23 cellular contexts compared by ENCODE assay signal in the genomic region with DNA sequence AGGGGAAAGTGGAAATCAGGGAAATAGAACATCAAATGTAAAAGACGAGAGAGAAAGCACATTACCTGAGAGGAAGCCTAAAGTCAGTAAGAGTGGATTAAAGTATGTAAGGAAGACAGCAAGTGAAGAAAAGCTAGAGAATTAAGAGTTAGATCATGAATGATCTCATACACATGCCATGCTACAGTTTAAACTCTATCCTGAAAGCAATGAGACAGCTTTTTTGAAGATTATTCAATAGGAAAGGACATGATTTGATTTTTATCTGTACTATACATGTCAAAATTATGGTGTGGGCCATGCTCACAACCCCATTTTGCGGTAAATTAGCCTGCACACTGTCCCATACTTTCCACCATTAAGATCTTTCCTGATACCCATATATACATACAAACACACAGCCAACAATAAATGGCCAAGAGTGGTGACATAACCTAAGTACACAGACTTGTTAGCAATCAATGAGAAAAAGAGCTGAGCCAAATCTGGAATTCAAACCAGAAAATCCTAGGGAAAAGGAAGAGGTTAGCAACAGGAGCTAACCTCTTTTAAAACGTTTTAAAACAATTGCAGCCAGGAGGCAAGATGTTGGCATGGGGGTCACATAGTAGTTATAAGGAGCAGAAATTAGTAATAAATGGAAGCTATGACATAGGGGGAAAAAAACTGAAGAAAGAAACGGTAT. TPM values are rescaled to one million over a fixed set of nuclear protein-coding genes. Genes with fewer than 3 reads are reported as not detected.
DNase-seq lines count a peak whose midpoint lies in the region; ATAC-seq, FAIRE-seq and TF ChIP-seq lines count a peak whose summit lies in the region.
"Had no signal": no experiment of that assay in that cellular context is flagged by ENCODE, and none has a peak within 500 bp of the region (broad histone marks: within the 10 kb centered on the region; RNA-seq: fewer than 3 reads in every experiment).

No MANE protein-coding gene starts in this region.

- H3K27ac ChIP-seq in GM23248 (peak overlapping the region; percentile 36; the same call in 1 of the 2 replicates), astrocyte (ENCODE audit: low read depth, low read length) (no peak overlapping the region), gastroesophageal sphincter (peak overlapping the region in 2 of 4 donors; percentile 51 to 52)
- H3K27ac ChIP-seq: coronary artery, lower lobe of right lung, neutrophil had no signal

- H4K20me1 ChIP-seq in GM23248 (ENCODE audit: insufficient read depth) (0 out of 2 replicates have a peak, but pooled peaks cover 7% of the 10 kb centered on the region), astrocyte (ENCODE audit: insufficient read depth, low read length) (peaks cover 56% of the 10 kb centered on the region)

- H3K9me3 ChIP-seq in GM23248 (ENCODE audit: low read depth): no peaks in the 10 kb centered on the region
- H3K9me3 ChIP-seq in astrocyte (ENCODE audit: insufficient read depth, low read depth, low read length): no peaks in the 10 kb centered on the region
- H3K9me3 ChIP-seq in gastroesophageal sphincter: no peaks in the 10 kb centered on the region
- H3K9me3 ChIP-seq: esophagus squamous epithelium, lower lobe of right lung, neutrophil had no signal

- in situ Hi-C loops in GM23248 (cut with MboI): no loop called here

- H3K4me1 Mint-ChIP-seq in astrocyte (ENCODE audit: low read depth, unreplicated experiment): peaks cover 19% of the 10 kb centered on the region
- peaks cover 47% of the 10 kb centered on the region for H3K4me1 Mint-ChIP-seq in nephron
- peaks cover 31% of the 10 kb centered on the region for H3K4me1 Mint-ChIP-seq in activated T-cell treated with anti-CD3 and anti-CD28 coated beads, Interleukin-2, amount 50 U/mL, for 24 hours (ENCODE audit: low read depth)

- H3K4me2 ChIP-seq in GM23248 (ENCODE audit: unreplicated experiment): no peak overlapping the region
- no peak overlapping the region for H3K4me2 ChIP-seq in astrocyte (ENCODE audit: low read length)

- H3K27me3 Mint-ChIP-seq in astrocyte (ENCODE audit: low read depth, unreplicated experiment) (no peaks in the 10 kb centered on the region), nephron (ENCODE audit: low read depth) (no peaks in the 10 kb centered on the region)
- no peaks in the 10 kb centered on the region for H3K27me3 Mint-ChIP-seq in activated T-cell treated with anti-CD3 and anti-CD28 coated beads, Interleukin-2, amount 50 U/mL, for 24 hours

- no peaks in the 10 kb centered on the region for H3K9me3 Mint-ChIP-seq in astrocyte (ENCODE audit: unreplicated experiment)
- no peaks in the 10 kb centered on the region for H3K9me3 Mint-ChIP-seq in nephron
- no peaks in the 10 kb centered on the region for H3K9me3 Mint-ChIP-seq in activated T-cell treated with anti-CD3 and anti-CD28 coated beads, Interleukin-2, amount 50 U/mL, for 24 hours
- H3K9me3 Mint-ChIP-seq: activated T-cell treated with anti-CD3 and anti-CD28 coated beads, Interleukin-2, amount 50 U/mL, for 4 hours; endodermal cell had no signal

- no peak overlapping the region for H3K9ac ChIP-seq in GM23248
- H3K9ac ChIP-seq in astrocyte (ENCODE audit: low read length): no peak overlapping the region

- H2AFZ ChIP-seq in GM23248 (no peak overlapping the region), astrocyte (ENCODE audit: low read depth, low read length) (no peak overlapping the region)

- no peak for TF ChIP-seq CTCF in astrocyte (IDR thresholded peaks at IDR 0.05; ENCODE audit: insufficient read depth, low read depth, low read length)
- TF ChIP-seq CTCF in nephron (IDR thresholded peaks at IDR 0.05; ENCODE audit: unreplicated experiment in 3 of 3): no peak
- no peak for TF ChIP-seq CTCF in gastroesophageal sphincter (IDR thresholded peaks at IDR 0.05)

- H3K4me1 ChIP-seq in GM23248 (ENCODE audit: insufficient read depth) (peaks cover 24% of the 10 kb centered on the region), astrocyte (ENCODE audit: insufficient read depth, low read length) (peaks cover 7% of the 10 kb centered on the region), gastroesophageal sphincter (peaks cover 0 to 78% (median 17%) of the 10 kb centered on the region in 3 donors)

- H3K36me3 ChIP-seq in GM23248 (ENCODE audit: low read depth) (no peaks in the 10 kb centered on the region), astrocyte (ENCODE audit: insufficient read depth, low read length) (no peaks in the 10 kb centered on the region), gastroesophageal sphincter (no peaks in the 10 kb centered on the region)
- H3K36me3 ChIP-seq: esophagus squamous epithelium, lower lobe of right lung, neutrophil had no signal

- ATAC-seq in gastroesophageal sphincter: no peak
- ATAC-seq in GM18907 (IDR thresholded peaks at IDR 0.05; ENCODE audit: unreplicated experiment): no peak
- ATAC-seq: activated T-cell treated with anti-CD3 and anti-CD28 coated beads, Interleukin-2, amount 50 U/mL, for 4 hours; lower lobe of right lung had no signal

- H3K36me3 Mint-ChIP-seq in astrocyte (ENCODE audit: low read depth, unreplicated experiment) (no peaks in the 10 kb centered on the region), nephron (ENCODE audit: low read depth) (no peaks in the 10 kb centered on the region)
- peaks cover 10% of the 10 kb centered on the region for H3K36me3 Mint-ChIP-seq in activated T-cell treated with anti-CD3 and anti-CD28 coated beads, Interleukin-2, amount 50 U/mL, for 24 hours (ENCODE audit: low read depth)

- TF ChIP-seq POLR2A in gastroesophageal sphincter (IDR thresholded peaks at IDR 0.05): no peak
- TF ChIP-seq POLR2A in GM12892 (IDR thresholded peaks at IDR 0.05; ENCODE audit: low read depth, low read length): no peak

- H3K79me2 ChIP-seq in GM23248 (ENCODE audit: insufficient read depth) (peaks cover 88% of the 10 kb centered on the region), astrocyte (ENCODE audit: insufficient read depth, low read length) (peaks cover 70% of the 10 kb centered on the region)

- H3K9me2 ChIP-seq in GM23248 (ENCODE audit: insufficient read depth): no peaks in the 10 kb centered on the region

- TF ChIP-seq EP300 in gastroesophageal sphincter (IDR thresholded peaks at IDR 0.05): no peak

- H3K4me3 ChIP-seq in GM23248 (no peak overlapping the region), astrocyte (ENCODE audit: insufficient read depth, low read depth, low read length) (no peak overlapping the region), gastroesophageal sphincter (no peak overlapping the region)
- H3K4me3 ChIP-seq: coronary artery, esophagus squamous epithelium, lower lobe of right lung had no signal

- no peaks in the 10 kb centered on the region for H3K27me3 ChIP-seq in GM23248 (replicated peaks; ENCODE audit: insufficient read depth)
- no peaks in the 10 kb centered on the region for H3K27me3 ChIP-seq in astrocyte (ENCODE audit: insufficient read depth, low read length)
- H3K27me3 ChIP-seq in gastroesophageal sphincter: no peaks in the 10 kb centered on the region
- H3K27me3 ChIP-seq: esophagus squamous epithelium had no signal

- H3K27ac Mint-ChIP-seq in astrocyte (ENCODE audit: unreplicated experiment) (peak overlapping the region; percentile 2), nephron (peak overlapping the region; percentile 11 to 83 (median 49))
- H3K27ac Mint-ChIP-seq in activated T-cell treated with anti-CD3 and anti-CD28 coated beads, Interleukin-2, amount 50 U/mL, for 24 hours: no peak overlapping the region
- H3K27ac Mint-ChIP-seq: endodermal cell had no signal

- DNase-seq in AG08395 (ENCODE audit: low spot score) (peak; percentile 12), GM23248 (peak; percentile 49), astrocyte (ENCODE audit: low read depth) (no peak), GM12892 (ENCODE audit: insufficient read length) (no peak)
- no peak for DNase-seq in activated T-cell treated with anti-CD3 and anti-CD28 coated beads, Interleukin-2, amount 50 U/mL, for 24 hours
- DNase-seq: activated T-cell treated with anti-CD3 and anti-CD28 coated beads, Interleukin-2, amount 50 U/mL, for 4 hours; amniotic stem cell; COR-L47; endodermal cell; esophagus squamous epithelium; KG1; lower lobe of right lung; NCI-H146; NCI-H510A treated with DMSO at 0.1 percent for 48 hours; small intestine; stimulated activated CD4-positive, alpha-beta T cell treated with anti-CD3 and anti-CD28 coated beads, Interleukin-2, amount 100 ng/mL, for 24 hours had no signal

- H3K4me3 Mint-ChIP-seq in astrocyte (ENCODE audit: unreplicated experiment): peak overlapping the region; percentile 43
- H3K4me3 Mint-ChIP-seq in nephron: peak overlapping the region; percentile 3 to 43 (median 8)
- H3K4me3 Mint-ChIP-seq in activated T-cell treated with anti-CD3 and anti-CD28 coated beads, Interleukin-2, amount 50 U/mL, for 24 hours: no peak overlapping the region
- H3K4me3 Mint-ChIP-seq: activated T-cell treated with anti-CD3 and anti-CD28 coated beads, Interleukin-2, amount 50 U/mL, for 4 hours; endodermal cell had no signal

- FAIRE-seq in astrocyte (lab: Jason Lieb, UNC): peak; percentile 37
- FAIRE-seq in GM12892 (lab: Jason Lieb, UNC): no peak
- FAIRE-seq: keratinocyte, small intestine, urothelium cell line had no signal

- WGBS in GM23248 (ENCODE audit: low coverage in 1 of 2, low lambda C conversion rate in 2 of 2, missing lambda C conversion rate in 2 of 2), 2 experiments: 64 to 71% methylated on average over 4 of the region's 4 CpGs
- WGBS in gastroesophageal sphincter (ENCODE audit: low coverage in 1 of 2), 2 donors: 56 to 68% methylated on average over 3 to 4 of the region's 4 CpGs

- H3F3A ChIP-seq in GM23248 (ENCODE audit: insufficient read depth): peaks cover 8% of the 10 kb centered on the region; the same call in 1 of the 2 replicates

RNA-seq across cellular contexts. Expression of a gene that starts 4.5 kb away (rescaled TPM):
- total RNA-seq in GM23248 (2014; rRNA removed; shearing (Covaris generic)): 20.4 and 22.6 TPM in 2 replicates
- polyA plus RNA-seq in GM23248 (2016; fragmentation: Nextera tagmentation; extraction: Ambion mirVana): 10.6 and 11.2 TPM in 2 replicates
- total RNA-seq in astrocyte: 25.1 and 26.4 TPM in 2 replicates
- 100 to 1,000 TPM in 2 of 4 donors, 10 to 100 TPM in 2; 74.5 to 118 (median 108) TPM for total RNA-seq in gastroesophageal sphincter
- 7.3 TPM for polyA plus RNA-seq in GM12892 (2012; ENCODE audit: missing spikeins)

RNA-seq across cellular contexts. Expression of a gene that starts 4.7 kb away (rescaled TPM):
- total RNA-seq in GM23248 (2014; rRNA removed; shearing (Covaris generic)): 2.5 and 2.8 TPM in 2 replicates
- 3.8 and 4.0 TPM in 2 replicates for polyA plus RNA-seq in GM23248 (2016; fragmentation: Nextera tagmentation; extraction: Ambion mirVana)
- 2.6 and 2.9 TPM in 2 replicates for total RNA-seq in astrocyte
- total RNA-seq in gastroesophageal sphincter: 1 to 10 TPM in 3 of 4 donors, under 1 TPM in 1; 0.92 to 2.8 (median 2.1) TPM
- polyA plus RNA-seq in GM12892 (2012; ENCODE audit: missing spikeins): 3.7 TPM

Comparison
In these comparisons a context has a peak if more than half of its experiments do, and no peak if none do; other contexts are left out.
1. DNase-seq: peak in AG08395 (single experiment) and GM23248 (single experiment); none in astrocyte (single experiment), GM12892 (single experiment) and activated T-cell treated with anti-CD3 and anti-CD28 coated beads, Interleukin-2, amount 50 U/mL, for 24 hours (single experiment).